Comparison of ENCODE assay signal across 9 cellular contexts in genomic region chr20:62797671-62798532, GRCh38. TPM values are rescaled to one million over a fixed set of nuclear protein-coding genes. Genes with fewer than 3 reads are reported as not detected.
A peak's percentile ranks its signal among the peaks of the same experiment; 100 is the strongest.
DNase-seq lines count a peak whose midpoint lies in the region; ATAC-seq and TF ChIP-seq lines count a peak whose summit lies in the region.
"Had no signal": no experiment of that assay in that cellular context is flagged by ENCODE, and none has a peak within 500 bp of the region (broad histone marks: within the 10 kb centered on the region; RNA-seq: fewer than 3 reads in every experiment).

No MANE protein-coding gene starts in this region.

- H3K27me3 ChIP-seq in DOHH2 (ENCODE audit: control insufficient read depth, low read length) (no peaks in the 10 kb centered on the region), RWPE2 (ENCODE audit: insufficient read depth, poor library complexity, severe bottlenecking) (no peaks in the 10 kb centered on the region), esophagus squamous epithelium (no peaks in the 10 kb centered on the region), rectal smooth muscle tissue (ENCODE audit: control insufficient read depth, insufficient read depth, low read length) (no peaks in the 10 kb centered on the region)
- H3K27me3 ChIP-seq: brain microvascular endothelial cell had no signal

- no peaks in the 10 kb centered on the region for H3K9me3 ChIP-seq in DOHH2 (ENCODE audit: control insufficient read depth, insufficient read depth, low read length)
- H3K9me3 ChIP-seq in RWPE2 (ENCODE audit: severe bottlenecking): no peaks in the 10 kb centered on the region
- no peaks in the 10 kb centered on the region for H3K9me3 ChIP-seq in esophagus squamous epithelium

- TF ChIP-seq CTCF in DOHH2 (IDR thresholded peaks at IDR 0.05; ENCODE audit: low read depth, low read length, poor library complexity, severe bottlenecking): no peak
- TF ChIP-seq CTCF in RWPE2 (IDR thresholded peaks at IDR 0.05; ENCODE audit: poor library complexity, severe bottlenecking): no peak
- TF ChIP-seq CTCF in esophagus squamous epithelium (IDR thresholded peaks at IDR 0.05): no peak

- H3K36me3 ChIP-seq in DOHH2 (ENCODE audit: control insufficient read depth, low read length) (peaks cover 45% of the 10 kb centered on the region), RWPE2 (ENCODE audit: low read depth) (peaks cover 44% of the 10 kb centered on the region), esophagus squamous epithelium (peaks cover 5 to 44% (median 16%) of the 10 kb centered on the region in 3 donors), rectal smooth muscle tissue (ENCODE audit: control insufficient read depth, insufficient read depth, low read length) (peaks cover 18% of the 10 kb centered on the region)

- H3F3A ChIP-seq in DOHH2 (ENCODE audit: control insufficient read depth, insufficient read depth): peaks cover 15% of the 10 kb centered on the region

- H3K27ac ChIP-seq in DOHH2 (ENCODE audit: low read depth, low read length): no peak overlapping the region
- peak overlapping the region; percentile 88 for H3K27ac ChIP-seq in RWPE2 (ENCODE audit: poor library complexity, severe bottlenecking)
- peak overlapping the region in 3 of 4 donors; percentile 88 to 95 (median 95) for H3K27ac ChIP-seq in esophagus squamous epithelium
- peak overlapping the region; percentile 13 for H3K27ac ChIP-seq in rectal smooth muscle tissue (ENCODE audit: low read depth, low read length)
- H3K27ac ChIP-seq: brain microvascular endothelial cell had no signal

- no peaks in the 10 kb centered on the region for H4K20me1 ChIP-seq in DOHH2 (ENCODE audit: control insufficient read depth, insufficient read depth, low read depth, low read length)

- H3K79me2 ChIP-seq in DOHH2 (ENCODE audit: control insufficient read depth, low read length): peaks cover 15% of the 10 kb centered on the region

- H3K4me3 ChIP-seq in DOHH2 (ENCODE audit: low read length) (peak overlapping the region; percentile 76), RWPE2 (ENCODE audit: severe bottlenecking) (no peak overlapping the region), esophagus squamous epithelium (no peak overlapping the region), rectal smooth muscle tissue (ENCODE audit: low read length) (peak overlapping the region; percentile 4)

- 75 to 84% methylated on average over 13 to 20 of the region's 26 CpGs for WGBS in esophagus squamous epithelium, 2 donors

- H3K9me2 ChIP-seq in DOHH2 (replicated peaks; ENCODE audit: control insufficient read depth, low read length): no peaks in the 10 kb centered on the region

- peak overlapping the region; percentile 95 for H3K4me2 ChIP-seq in DOHH2 (ENCODE audit: low read length)

- H3K4me1 ChIP-seq in DOHH2 (ENCODE audit: control insufficient read depth, low read length) (peaks cover 40% of the 10 kb centered on the region), RWPE2 (ENCODE audit: insufficient read depth, poor library complexity, severe bottlenecking) (peaks cover 20% of the 10 kb centered on the region), esophagus squamous epithelium (peaks cover 11 to 52% (median 15%) of the 10 kb centered on the region in 3 donors), rectal smooth muscle tissue (ENCODE audit: control insufficient read depth, insufficient read depth, low read length) (peaks cover 12% of the 10 kb centered on the region)

- H3K9ac ChIP-seq in rectal smooth muscle tissue (ENCODE audit: low read length): no peak overlapping the region

- ATAC-seq in RWPE2 (ENCODE audit: low read depth) (no peak), GM21528 (IDR thresholded peaks at IDR 0.05; ENCODE audit: low FRiP score, unreplicated experiment) (no peak)

- TF ChIP-seq POLR2A in esophagus squamous epithelium (IDR thresholded peaks at IDR 0.05): no peak

- DNase-seq in RWPE2 (ENCODE audit: low spot score) (no peak), esophagus squamous epithelium (lab: John Stamatoyannopoulos, UW) (no peak), NCI-H146 treated with DMSO at 0.1 percent for 48 hours (lab: John Stamatoyannopoulos, UW; ENCODE audit: unreplicated experiment) (no peak), NCI-H1092 treated with DMSO at 0.1 percent for 48 hours (lab: John Stamatoyannopoulos, UW) (no peak)
- DNase-seq: brain microvascular endothelial cell; stimulated activated CD4-positive, alpha-beta T cell treated with anti-CD3 and anti-CD28 coated beads, Interleukin-1b, Interleukin-23, amount 100 ng/mL, for 48 hours had no signal

- intact Hi-C loops in esophagus squamous epithelium (cut with DNase I): no loop called here

RNA-seq across cellular contexts. Expression of gene MRGBP, which starts 1.6 kb away (rescaled TPM):
- total RNA-seq in esophagus squamous epithelium: 10 to 100 TPM in 1 of 4 donors, 1 to 10 TPM in 3; 5.7 to 10.1 (median 9.8) TPM

RNA-seq across cellular contexts. Expression of gene OGFR, which starts 6.7 kb away (rescaled TPM):
- 10 to 100 TPM; 19.1 to 41.4 (median 27.3) TPM for total RNA-seq in esophagus squamous epithelium

RNA-seq across cellular contexts. Expression of gene COL9A3, which starts 18.9 kb away (rescaled TPM):
- 1 to 10 TPM in 2 of 4 donors, not detected in 2; 2.2 to 2.3 TPM for total RNA-seq in esophagus squamous epithelium

Comparison
In these comparisons a context has a peak if more than half of its experiments do, and no peak if none do; other contexts are left out.
1. H3K4me3 ChIP-seq: peak in DOHH2 (single experiment) and rectal smooth muscle tissue (single experiment); none in RWPE2 (single experiment) and esophagus squamous epithelium (0 of 4).